In genomic region chr18:13416208-13416607, GRCh38 we compare ENCODE assay signal across 17 cellular contexts.
A peak's percentile ranks its signal among the peaks of the same experiment; 100 is the strongest.
DNase-seq lines count a peak whose midpoint lies in the region; ATAC-seq and TF ChIP-seq lines count a peak whose summit lies in the region.
"Had no signal": no experiment of that assay in that cellular context is flagged by ENCODE, and none has a peak within 500 bp of the region (broad histone marks: within the 10 kb centered on the region; RNA-seq: fewer than 3 reads in every experiment).

No MANE protein-coding gene starts in this region.

- in situ Hi-C loops in gastrocnemius medialis (cut with MboI; ENCODE audit: low sequenced_read_pairs in 4 of 4) = no loop called here

- TF ChIP-seq CTCF in endothelial cell (IDR thresholded peaks at IDR 0.05; ENCODE audit: unreplicated experiment) (no peak), gastrocnemius medialis (IDR thresholded peaks at IDR 0.05 in 4 of 5, conservative IDR thresholded peaks at IDR 0.05 in 1 of 5) (no peak)

- H3K9me3 Mint-ChIP-seq in activated CD4-positive, alpha-beta T cell treated with anti-CD3 and anti-CD28 coated beads, Interleukin-2, amount 10 ng/mL, durations not matched to agents 24 days and 14 days = peaks cover 18% of the 10 kb centered on the region
- H3K9me3 Mint-ChIP-seq in endothelial cell (ENCODE audit: unreplicated experiment) = peaks cover 5% of the 10 kb centered on the region

- H3K27me3 Mint-ChIP-seq in activated CD4-positive, alpha-beta T cell treated with anti-CD3 and anti-CD28 coated beads, Interleukin-2, amount 10 ng/mL, durations not matched to agents 24 days and 14 days = no peaks in the 10 kb centered on the region
- H3K27me3 Mint-ChIP-seq in endothelial cell (ENCODE audit: unreplicated experiment) = peaks cover 7% of the 10 kb centered on the region
- H3K27me3 Mint-ChIP-seq: dendritic cell treated with granulocyte-macrophage colony-stimulating factor and Interleukin-4, amounts not matched to agents 40 ng/mL and 50 ng/mL, for 4 days had no signal

- H3K4me3 ChIP-seq in gastrocnemius medialis = no peak overlapping the region
- H3K4me3 ChIP-seq: A549 had no signal

- ATAC-seq in gastrocnemius medialis (peak in 1 of 2 donors; percentile 49), GM21515 (IDR thresholded peaks at IDR 0.05; ENCODE audit: unreplicated experiment) (no peak), HG03521 (IDR thresholded peaks at IDR 0.05; ENCODE audit: unreplicated experiment) (no peak)
- ATAC-seq: A549, Panc1 had no signal

- intact Hi-C loops in activated CD4-positive, alpha-beta T cell treated with anti-CD3 and anti-CD28 coated beads, Interleukin-2, amount 10 ng/mL, durations not matched to agents 24 days and 14 days (cut with micrococcal nuclease) = no loop called here
- intact Hi-C loops in gastrocnemius medialis (cut with DNase I; ENCODE audit: low total_unique reads) = loop anchor here (10.0 kb wide), 1 partner anchor 201 kb away; the partner anchor contains the start of gene LDLRAD4

- no peak overlapping the region for H3K4me3 Mint-ChIP-seq in activated CD4-positive, alpha-beta T cell treated with anti-CD3 and anti-CD28 coated beads, Interleukin-2, amount 10 ng/mL, durations not matched to agents 24 days and 14 days
- H3K4me3 Mint-ChIP-seq in endothelial cell (ENCODE audit: unreplicated experiment) = no peak overlapping the region
- H3K4me3 Mint-ChIP-seq: activated B cell treated with CpG ODN at 0.5 μM for 24 hours; dendritic cell treated with granulocyte-macrophage colony-stimulating factor and Interleukin-4, amounts not matched to agents 40 ng/mL and 50 ng/mL, for 4 days had no signal

- peak; percentile 13 for DNase-seq in activated CD4-positive, alpha-beta T cell treated with anti-CD3 and anti-CD28 coated beads for 48 hours
- DNase-seq in activated CD4-positive, alpha-beta T cell treated with anti-CD3 and anti-CD28 coated beads, Interleukin-2, amount 10 ng/mL, durations not matched to agents 24 days and 14 days = no peak
- peak; percentile 1 for DNase-seq in RPMI7951 (ENCODE audit: low read depth)
- DNase-seq in endothelial cell (ENCODE audit: low spot score) = no peak
- DNase-seq in gastrocnemius medialis = no peak
- DNase-seq in NCI-H69 (lab: John Stamatoyannopoulos, UW) = no peak
- DNase-seq: activated B cell treated with CpG ODN at 0.5 μM for 24 hours; activated CD8-positive, alpha-beta memory T cell treated with anti-CD3 and anti-CD28 coated beads, Interleukin-2, amount 50 U/mL, for 48 hours; anterior cingulate cortex; NCI-H187; NCI-H524 had no signal

- no peaks in the 10 kb centered on the region for H3K36me3 ChIP-seq in gastrocnemius medialis

- H3K4me1 Mint-ChIP-seq in activated CD4-positive, alpha-beta T cell treated with anti-CD3 and anti-CD28 coated beads, Interleukin-2, amount 10 ng/mL, durations not matched to agents 24 days and 14 days = peaks cover 13% of the 10 kb centered on the region
- peaks cover 15% of the 10 kb centered on the region for H3K4me1 Mint-ChIP-seq in endothelial cell (ENCODE audit: unreplicated experiment)

- peaks cover 26 to 48% of the 10 kb centered on the region in 2 donors for H3K4me1 ChIP-seq in gastrocnemius medialis
- H3K4me1 ChIP-seq: A549 had no signal

- peaks cover 15% of the 10 kb centered on the region for H3K36me3 Mint-ChIP-seq in activated CD4-positive, alpha-beta T cell treated with anti-CD3 and anti-CD28 coated beads, Interleukin-2, amount 10 ng/mL, durations not matched to agents 24 days and 14 days (ENCODE audit: low read depth)
- H3K36me3 Mint-ChIP-seq in endothelial cell (ENCODE audit: low read depth, unreplicated experiment) = peaks cover 16% of the 10 kb centered on the region

- peak overlapping the region; percentile 0 to 71 (median 59) for H3K27ac ChIP-seq in gastrocnemius medialis
- H3K27ac ChIP-seq: A549 had no signal

- no peaks in the 10 kb centered on the region for H3K27me3 ChIP-seq in gastrocnemius medialis

- no peak for TF ChIP-seq POLR2A in gastrocnemius medialis (IDR thresholded peaks at IDR 0.05)

- no peaks in the 10 kb centered on the region for H3K9me3 ChIP-seq in gastrocnemius medialis
- H3K9me3 ChIP-seq: A549 had no signal

- H3K27ac Mint-ChIP-seq in activated CD4-positive, alpha-beta T cell treated with anti-CD3 and anti-CD28 coated beads, Interleukin-2, amount 10 ng/mL, durations not matched to agents 24 days and 14 days = no peak overlapping the region
- H3K27ac Mint-ChIP-seq in endothelial cell (ENCODE audit: unreplicated experiment) = peak overlapping the region; percentile 57
- H3K27ac Mint-ChIP-seq: activated B cell treated with CpG ODN at 0.5 μM for 24 hours; dendritic cell treated with granulocyte-macrophage colony-stimulating factor and Interleukin-4, amounts not matched to agents 40 ng/mL and 50 ng/mL, for 4 days; progenitor cell of endocrine pancreas had no signal

Comparison
In these comparisons a context has a peak if more than half of its experiments do, and no peak if none do; other contexts are left out.
1. DNase-seq: peak in activated CD4-positive, alpha-beta T cell treated with anti-CD3 and anti-CD28 coated beads for 48 hours (single experiment) and RPMI7951 (single experiment); none in activated CD4-positive, alpha-beta T cell treated with anti-CD3 and anti-CD28 coated beads, Interleukin-2, amount 10 ng/mL, durations not matched to agents 24 days and 14 days (single experiment), endothelial cell (single experiment), gastrocnemius medialis (0 of 2) and NCI-H69 (single experiment).